ENCODE assay signal across 8 cellular contexts in the genomic region with DNA sequence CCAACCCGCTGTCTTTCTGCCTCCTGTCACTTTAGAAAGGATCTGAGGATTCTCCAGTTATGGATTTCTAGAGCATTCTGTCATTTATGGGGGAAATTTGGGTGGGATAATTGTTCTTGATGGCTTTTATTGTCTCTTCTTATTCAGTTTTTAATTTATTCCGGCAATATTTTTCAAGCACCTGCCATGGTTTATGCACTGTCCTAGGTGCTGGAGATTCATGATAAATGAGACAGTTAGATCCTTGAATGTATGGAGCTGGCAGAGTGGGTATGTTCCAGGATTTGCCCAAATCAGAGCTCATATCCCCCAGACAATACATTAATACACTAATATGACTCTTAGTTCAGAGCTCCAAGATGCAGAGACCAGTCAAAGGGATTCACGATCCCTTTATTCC.
"Had no signal": no experiment of that assay in that cellular context is flagged by ENCODE, and none has a peak within 500 bp of the region (broad histone marks: within the 10 kb centered on the region; RNA-seq: fewer than 3 reads in every experiment).

No MANE protein-coding gene starts in this region.

- H3K9ac ChIP-seq: KMS-11 had no signal

- H3K4me2 ChIP-seq: KMS-11 had no signal

- H3K27ac ChIP-seq: HL-60, KMS-11 had no signal

- ATAC-seq: HepG2, K562 had no signal

- H3K4me3 ChIP-seq: K562 had no signal

- FAIRE-seq: HepG2, HTR-8/SVneo, K562 had no signal

- DNase-seq: IMR-90, KBM-7, KG1 had no signal
